ENCODE assay signal across 1 cellular context in genomic region chr3:127822166-127822835, GRCh38.
TF ChIP-seq lines count a peak whose summit lies in the region.

TSS of gene MGLL (minus strand) at chr3:127822515. CDS start at chr3:127822318, 197 bp downstream.

TF ChIP-seq in HEK293, 187 proteins besides CTCF, POLR2A, EP300 and RAD21 (continued from another document):
- TF ChIP-seq ZEB2 (tag by site-specific recombination; IDR thresholded peaks at IDR 0.05) (0 out of 2 replicates have a peak, but pooled peaks have one; percentile 39), KLF9 (tag by site-specific recombination; IDR thresholded peaks at IDR 0.05; ENCODE audit: low read depth) (no peak), PRDM4 (tag by site-specific recombination; IDR thresholded peaks at IDR 0.05) (0 out of 2 replicates have a peak, but pooled peaks have one; percentile 21), ZNF223 (tag by site-specific recombination; IDR thresholded peaks at IDR 0.05) (no peak), KLF7 (tag by site-specific recombination; IDR thresholded peaks at IDR 0.05; ENCODE audit: borderline replicate concordance) (no peak), ZNF239 (tag by site-specific recombination; IDR thresholded peaks at IDR 0.05) (no peak), GLIS2 (tag by site-specific recombination; IDR thresholded peaks at IDR 0.05) (0 out of 2 replicates have a peak, but pooled peaks have one; percentile 16), ZIC2 (tag by site-specific recombination; IDR thresholded peaks at IDR 0.05) (peak; percentile 56), ZNF214 (tag by site-specific recombination; IDR thresholded peaks at IDR 0.05; ENCODE audit: borderline replicate concordance) (no peak), ZBTB17 (tag by site-specific recombination; IDR thresholded peaks at IDR 0.05) (peak; percentile 42; the same call in 1 of the 2 replicates), KLF8 (tag by site-specific recombination; IDR thresholded peaks at IDR 0.05) (0 out of 2 replicates have a peak, but pooled peaks have one; percentile 29), ZNF600 (tag by site-specific recombination; IDR thresholded peaks at IDR 0.05) (peak; percentile 85), ZNF114 (tag by site-specific recombination; IDR thresholded peaks at IDR 0.05) (no peak), SP2 (tag by site-specific recombination; IDR thresholded peaks at IDR 0.05) (0 out of 2 replicates have a peak, but pooled peaks have one; percentile 9), ZNF341 (tag by site-specific recombination; IDR thresholded peaks at IDR 0.05; ENCODE audit: low read depth) (peak; percentile 83), ZNF404 (tag by site-specific recombination; IDR thresholded peaks at IDR 0.05) (no peak), ZNF16 (tag by site-specific recombination; IDR thresholded peaks at IDR 0.05; ENCODE audit: low read depth) (no peak), PATZ1 (tag by site-specific recombination; IDR thresholded peaks at IDR 0.05) (peak; percentile 72; the same call in 1 of the 2 replicates)
